ENCODE assay signal across 8 cellular contexts in the genomic region with DNA sequence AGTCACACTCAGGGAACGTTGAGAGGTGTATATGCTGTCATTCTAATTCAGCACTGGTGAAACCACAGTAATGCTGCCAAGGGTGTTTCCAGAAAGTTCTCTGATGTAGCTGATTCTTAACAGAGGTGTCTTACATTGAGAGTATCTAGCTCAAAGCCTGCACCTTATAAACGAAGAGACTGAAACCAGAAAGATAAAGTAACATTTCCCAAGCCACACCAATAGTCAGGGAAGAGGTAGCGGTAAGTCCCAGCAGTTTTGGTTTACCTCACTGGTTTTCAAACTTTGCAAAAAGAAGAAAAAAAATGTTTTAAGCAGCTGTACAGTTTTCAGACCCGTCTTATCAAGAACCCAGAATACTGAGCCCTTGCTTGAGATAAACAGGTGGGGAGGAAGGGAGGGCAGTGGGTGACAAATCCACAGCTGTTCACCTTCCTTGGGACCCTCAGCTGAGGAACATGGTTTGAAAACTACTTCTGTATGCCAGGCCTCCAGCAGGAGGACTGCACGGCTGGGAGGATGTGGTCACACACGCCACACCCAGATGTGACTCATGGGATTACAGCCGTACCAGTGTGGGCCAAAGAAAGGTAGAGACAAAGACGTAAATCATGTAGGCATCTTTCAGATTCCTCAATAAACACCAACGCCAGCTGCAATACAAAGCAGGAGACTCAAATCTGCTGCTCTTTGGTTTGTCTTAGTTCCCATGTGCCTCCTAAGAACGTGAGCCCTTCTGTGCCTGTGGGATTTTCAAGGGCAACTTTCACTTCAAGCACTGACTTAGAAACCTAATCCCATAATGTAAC.
DNase-seq lines count a peak whose midpoint lies in the region; ATAC-seq and TF ChIP-seq lines count a peak whose summit lies in the region.

No MANE protein-coding gene starts in this region.

- no peaks in the 10 kb centered on the region for H3K9me3 Mint-ChIP-seq in CD4-positive, CD25-positive, alpha-beta regulatory T cell
- H3K9me3 Mint-ChIP-seq in activated naive CD4-positive, alpha-beta T cell treated with anti-CD3 and anti-CD28 coated beads, Interleukin-2, amount 10 ng/mL, durations not matched to agents 7 days and 5 days, result no peaks in the 10 kb centered on the region

- TF ChIP-seq EP300 in SK-N-SH (IDR thresholded peaks at IDR 0.05; ENCODE audit: borderline replicate concordance in 1 of 2, low read depth in 1 of 2, low read length in 1 of 2), result peak in 1 of 2 experiments; percentile 91; a peak in 2 of 4 replicates

- peak overlapping the region; percentile 19 to 86 (median 56) for H3K4me3 Mint-ChIP-seq in CD4-positive, CD25-positive, alpha-beta regulatory T cell
- peak overlapping the region; percentile 15 for H3K4me3 Mint-ChIP-seq in activated naive CD4-positive, alpha-beta T cell treated with anti-CD3 and anti-CD28 coated beads, Interleukin-2, amount 10 ng/mL, durations not matched to agents 7 days and 5 days

- peaks cover 37% of the 10 kb centered on the region for H3F3A ChIP-seq in SK-N-SH (replicated peaks; ENCODE audit: insufficient read depth)

- H4K20me1 ChIP-seq in SK-N-SH (ENCODE audit: insufficient read depth), result no peaks in the 10 kb centered on the region

- H3K27ac Mint-ChIP-seq in CD4-positive, CD25-positive, alpha-beta regulatory T cell, result peak overlapping the region; percentile 92 to 97 (median 96)
- H3K27ac Mint-ChIP-seq in activated naive CD4-positive, alpha-beta T cell treated with anti-CD3 and anti-CD28 coated beads, Interleukin-2, amount 10 ng/mL, durations not matched to agents 7 days and 5 days, result peak overlapping the region; percentile 98

- peak overlapping the region; percentile 92 for H3K27ac ChIP-seq in CD4-positive, CD25-positive, alpha-beta regulatory T cell (ENCODE audit: insufficient read depth, low read length, poor library complexity, severe bottlenecking)
- H3K27ac ChIP-seq in SK-N-SH (ENCODE audit: low read depth in 2 of 2, low read length in 1 of 2) (peak overlapping the region; percentile 70 to 93; a peak in 3 of 4 replicates), WERI-Rb-1 (no peak overlapping the region)

- H3K9me2 ChIP-seq in SK-N-SH, result no peaks in the 10 kb centered on the region

- H3K4me2 ChIP-seq in SK-N-SH, result peak overlapping the region; percentile 56

- peak; percentile 52 for TF ChIP-seq CTCF in SK-N-SH (IDR thresholded peaks at IDR 0.05)
- TF ChIP-seq CTCF in WERI-Rb-1 (IDR thresholded peaks at IDR 0.05; ENCODE audit: low read depth, low read length), result no peak

- intact Hi-C loops in left ventricle myocardium superior (cut with micrococcal nuclease), result loop anchor here (5.0 to 10.0 kb wide), 2 partner anchors 154 to 251 kb away; no protein-coding TSS in a partner anchor

- peaks cover 39 to 63% (median 47%) of the 10 kb centered on the region in 4 donors for H3K4me1 Mint-ChIP-seq in CD4-positive, CD25-positive, alpha-beta regulatory T cell
- H3K4me1 Mint-ChIP-seq in activated naive CD4-positive, alpha-beta T cell treated with anti-CD3 and anti-CD28 coated beads, Interleukin-2, amount 10 ng/mL, durations not matched to agents 7 days and 5 days, result peaks cover 70% of the 10 kb centered on the region

- CTCF ChIA-PET in SK-N-SH (lab: Yijun Ruan, JAX), result interaction anchor here (0.7 to 5.9 kb wide), 38 partner anchors 7 to 278 kb away, joined by 3 to 88 read pairs (median 4); a partner anchor contains a TSS
- CTCF ChIA-PET in activated naive CD4-positive, alpha-beta T cell treated with anti-CD3 and anti-CD28 coated beads, Interleukin-2, amount 10 ng/mL, durations not matched to agents 7 days and 5 days (lab: Charles Lee), result interaction anchor here (0.6 to 4.1 kb wide), 31 partner anchors 9 to 615 kb away, joined by 3 to 82 read pairs (median 5); a partner anchor contains a TSS

- peak overlapping the region; percentile 73 for H3K4me3 ChIP-seq in CD4-positive, CD25-positive, alpha-beta regulatory T cell (ENCODE audit: low read depth, low read length)
- H3K4me3 ChIP-seq in SK-N-SH (ENCODE audit: low read depth in 2 of 2, low read length in 1 of 2), result no peak overlapping the region
- H3K4me3 ChIP-seq in WERI-Rb-1 (ENCODE audit: low read depth, low read length), result no peak overlapping the region

- no peaks in the 10 kb centered on the region for H3K9me3 ChIP-seq in CD4-positive, CD25-positive, alpha-beta regulatory T cell (ENCODE audit: control insufficient read depth in 2 of 2, low read length in 2 of 2)
- no peaks in the 10 kb centered on the region for H3K9me3 ChIP-seq in SK-N-SH
- no peaks in the 10 kb centered on the region for H3K9me3 ChIP-seq in WERI-Rb-1 (ENCODE audit: severe bottlenecking)

- POLR2A ChIA-PET in SK-N-SH (lab: Yijun Ruan, JAX), result interaction anchor here (1.1 kb wide), 1 partner anchor 160 kb away, joined by 3 read pairs; no protein-coding TSS in a partner anchor

- H3K27me3 ChIP-seq in CD4-positive, CD25-positive, alpha-beta regulatory T cell (ENCODE audit: control insufficient read depth, insufficient read depth, low read length), result no peaks in the 10 kb centered on the region
- no peaks in the 10 kb centered on the region for H3K27me3 ChIP-seq in SK-N-SH (ENCODE audit: insufficient read depth)
- no peaks in the 10 kb centered on the region for H3K27me3 ChIP-seq in WERI-Rb-1 (ENCODE audit: insufficient read depth, low read depth, severe bottlenecking)

- H3K36me3 Mint-ChIP-seq in CD4-positive, CD25-positive, alpha-beta regulatory T cell, result peaks cover 24% of the 10 kb centered on the region
- peaks cover 56% of the 10 kb centered on the region for H3K36me3 Mint-ChIP-seq in activated naive CD4-positive, alpha-beta T cell treated with anti-CD3 and anti-CD28 coated beads, Interleukin-2, amount 10 ng/mL, durations not matched to agents 7 days and 5 days

- H3K27me3 Mint-ChIP-seq in CD4-positive, CD25-positive, alpha-beta regulatory T cell, result no peaks in the 10 kb centered on the region
- no peaks in the 10 kb centered on the region for H3K27me3 Mint-ChIP-seq in activated naive CD4-positive, alpha-beta T cell treated with anti-CD3 and anti-CD28 coated beads, Interleukin-2, amount 10 ng/mL, durations not matched to agents 7 days and 5 days

- WGBS in SK-N-SH (ENCODE audit: low lambda C conversion rate), result 23% methylated on average over 10 of the region's 10 CpGs

- H3K36me3 ChIP-seq in CD4-positive, CD25-positive, alpha-beta regulatory T cell (ENCODE audit: control insufficient read depth, insufficient read depth, low read length), result peaks cover 9% of the 10 kb centered on the region
- H3K36me3 ChIP-seq in SK-N-SH (replicated peaks in 1 of 2; ENCODE audit: control insufficient read depth in 1 of 2, insufficient read depth in 2 of 2, low read length in 1 of 2) (peaks cover 4 to 33% of the 10 kb centered on the region in 2 experiments), WERI-Rb-1 (peaks cover 8% of the 10 kb centered on the region)

- ATAC-seq in CD4-positive, CD25-positive, alpha-beta regulatory T cell (ENCODE audit: low read depth in 2 of 2), result peak; percentile 87 to 90
- peak; percentile 63 for ATAC-seq in GM19328 (IDR thresholded peaks at IDR 0.05; ENCODE audit: unreplicated experiment)
- ATAC-seq in HG03442 (IDR thresholded peaks at IDR 0.05; ENCODE audit: unreplicated experiment), result peak; percentile 76
- peak; percentile 65 for ATAC-seq in left ventricle myocardium superior

- no peak for TF ChIP-seq RAD21 in SK-N-SH (IDR thresholded peaks at IDR 0.05; ENCODE audit: low read length)

- peaks cover 50% of the 10 kb centered on the region for H3K4me1 ChIP-seq in CD4-positive, CD25-positive, alpha-beta regulatory T cell (ENCODE audit: control insufficient read depth, insufficient read depth, low read length, poor library complexity, severe bottlenecking)
- peaks cover 15 to 26% of the 10 kb centered on the region in 2 experiments for H3K4me1 ChIP-seq in SK-N-SH (ENCODE audit: control insufficient read depth in 1 of 2, insufficient read depth in 2 of 2, low read depth in 1 of 2, low read length in 1 of 2)

- peak; percentile 71 to 94 (median 79) for DNase-seq in CD4-positive, CD25-positive, alpha-beta regulatory T cell
- no peak for DNase-seq in SK-N-SH
- peak; percentile 89 for DNase-seq in activated naive CD4-positive, alpha-beta T cell treated with anti-CD3 and anti-CD28 coated beads, Interleukin-2, amount 10 ng/mL, durations not matched to agents 7 days and 5 days
- DNase-seq in left ventricle myocardium superior, result peak; percentile 54
- DNase-seq in stimulated activated CD4-positive, alpha-beta T cell treated with anti-CD3 and anti-CD28 coated beads, Interleukin-2, amount 100 ng/mL, for 48 hours, result peak; percentile 62
- DNase-seq in WERI-Rb-1, result no peak

- H3K9ac ChIP-seq in SK-N-SH, result peak overlapping the region; percentile 43

- no peaks in the 10 kb centered on the region for H3K79me2 ChIP-seq in SK-N-SH (ENCODE audit: insufficient read depth)

- H2AFZ ChIP-seq in SK-N-SH (ENCODE audit: low read depth), result peak overlapping the region; percentile 11

TF ChIP-seq in SK-N-SH, 30 proteins besides CTCF, POLR2A, EP300 and RAD21 (continues in another document):
- TF ChIP-seq, protein P1, sequence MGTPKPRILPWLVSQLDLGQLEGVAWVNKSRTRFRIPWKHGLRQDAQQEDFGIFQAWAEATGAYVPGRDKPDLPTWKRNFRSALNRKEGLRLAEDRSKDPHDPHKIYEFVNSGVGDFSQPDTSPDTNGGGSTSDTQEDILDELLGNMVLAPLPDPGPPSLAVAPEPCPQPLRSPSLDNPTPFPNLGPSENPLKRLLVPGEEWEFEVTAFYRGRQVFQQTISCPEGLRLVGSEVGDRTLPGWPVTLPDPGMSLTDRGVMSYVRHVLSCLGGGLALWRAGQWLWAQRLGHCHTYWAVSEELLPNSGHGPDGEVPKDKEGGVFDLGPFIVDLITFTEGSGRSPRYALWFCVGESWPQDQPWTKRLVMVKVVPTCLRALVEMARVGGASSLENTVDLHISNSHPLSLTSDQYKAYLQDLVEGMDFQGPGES (IDR thresholded peaks at IDR 0.05; ENCODE audit: low read depth, low read length), result no peak; the same call in 1 of the 2 replicates
- TF ChIP-seq TAF1 (IDR thresholded peaks at IDR 0.05; ENCODE audit: borderline replicate concordance, low read depth, low read length) (peak; percentile 56; the same call in 1 of the 2 replicates), RFX5 (IDR thresholded peaks at IDR 0.05; ENCODE audit: low read length) (no peak), POLR2AphosphoS5 (IDR thresholded peaks at IDR 0.05; ENCODE audit: low read depth, low read length) (peak; percentile 88), RXRA (IDR thresholded peaks at IDR 0.05; ENCODE audit: borderline replicate concordance, low read depth) (peak; percentile 49; the same call in 1 of the 2 replicates), TEAD4 (IDR thresholded peaks at IDR 0.05; ENCODE audit: borderline replicate concordance, insufficient read depth) (peak; percentile 69; the same call in 1 of the 2 replicates)

Comparison
In these comparisons a context has a peak if more than half of its experiments do, and no peak if none do; other contexts are left out.
1. DNase-seq: peak in CD4-positive, CD25-positive, alpha-beta regulatory T cell (3 of 3), activated naive CD4-positive, alpha-beta T cell treated with anti-CD3 and anti-CD28 coated beads, Interleukin-2, amount 10 ng/mL, durations not matched to agents 7 days and 5 days (single experiment), left ventricle myocardium superior (single experiment) and stimulated activated CD4-positive, alpha-beta T cell treated with anti-CD3 and anti-CD28 coated beads, Interleukin-2, amount 100 ng/mL, for 48 hours (2 of 2); none in SK-N-SH (single experiment) and WERI-Rb-1 (single experiment).
2. Peak in every context shown above with its lines, with median percentiles within 50 percentile points of each other: ATAC-seq.